10 cellular contexts compared by ENCODE assay signal in genomic region chr21:41958886-41959563, GRCh38. TPM values are rescaled to one million over a fixed set of nuclear protein-coding genes. Genes with fewer than 3 reads are reported as not detected.
A peak's percentile ranks its signal among the peaks of the same experiment; 100 is the strongest.
DNase-seq lines count a peak whose midpoint lies in the region; ATAC-seq and TF ChIP-seq lines count a peak whose summit lies in the region.
"Had no signal": no experiment of that assay in that cellular context is flagged by ENCODE, and none has a peak within 500 bp of the region (broad histone marks: within the 10 kb centered on the region; RNA-seq: fewer than 3 reads in every experiment).

No MANE protein-coding gene starts in this region.

- intact Hi-C loops in thyroid gland (cut with DNase I), result no loop called here

- no peaks in the 10 kb centered on the region for H3K36me3 ChIP-seq in H7 (replicated peaks; ENCODE audit: control insufficient read depth, insufficient read depth, low read length)
- H3K36me3 ChIP-seq in SJSA1, result no peaks in the 10 kb centered on the region
- H3K36me3 ChIP-seq in gastroesophageal sphincter, result no peaks in the 10 kb centered on the region
- no peaks in the 10 kb centered on the region for H3K36me3 ChIP-seq in subcutaneous abdominal adipose tissue (ENCODE audit: control insufficient read depth in 5 of 5, insufficient read depth in 5 of 5, low read length in 5 of 5)
- no peaks in the 10 kb centered on the region for H3K36me3 ChIP-seq in thyroid gland

- H3K9me3 ChIP-seq in SJSA1 (replicated peaks) (no peaks in the 10 kb centered on the region), gastroesophageal sphincter (no peaks in the 10 kb centered on the region), subcutaneous abdominal adipose tissue (ENCODE audit: control insufficient read depth in 5 of 5, low read length in 5 of 5) (no peaks in the 10 kb centered on the region), thyroid gland (no peaks in the 10 kb centered on the region)

- no peak for ATAC-seq in gastroesophageal sphincter

- H3K27ac ChIP-seq in SJSA1 (peak overlapping the region; percentile 77), gastroesophageal sphincter (peak overlapping the region in 3 of 4 donors; percentile 41 to 74 (median 68)), subcutaneous abdominal adipose tissue (ENCODE audit: low read depth, low read length) (peak overlapping the region; percentile 94), thyroid gland (no peak overlapping the region)

- no peak for TF ChIP-seq EP300 in gastroesophageal sphincter (IDR thresholded peaks at IDR 0.05)

- no peak for TF ChIP-seq POLR2A in gastroesophageal sphincter (IDR thresholded peaks at IDR 0.05)
- no peak for TF ChIP-seq POLR2A in thyroid gland (IDR thresholded peaks at IDR 0.05)

- H3K4me1 ChIP-seq in SJSA1 (replicated peaks) (peaks cover 63% of the 10 kb centered on the region), gastroesophageal sphincter (peaks cover 0 to 25% (median 9%) of the 10 kb centered on the region in 3 donors), subcutaneous abdominal adipose tissue (ENCODE audit: control insufficient read depth in 5 of 5, insufficient read depth in 5 of 5, low read length in 5 of 5) (peaks cover 13 to 58% (median 34%) of the 10 kb centered on the region in 5 donors), thyroid gland (peaks cover 0 to 15% of the 10 kb centered on the region in 2 donors)

- 67 to 100% methylated on average over 1 of the region's 16 CpGs for WGBS in gastroesophageal sphincter (ENCODE audit: low coverage in 1 of 2), 2 donors
- 95% methylated on average over 7 to 14 of the region's 16 CpGs for WGBS in thyroid gland, 2 donors

- no peaks in the 10 kb centered on the region for H3K27me3 ChIP-seq in H7 (ENCODE audit: control insufficient read depth, insufficient read depth, low read length)
- H3K27me3 ChIP-seq in SJSA1 (replicated peaks), result no peaks in the 10 kb centered on the region
- H3K27me3 ChIP-seq in gastroesophageal sphincter, result peaks cover 9% of the 10 kb centered on the region
- H3K27me3 ChIP-seq in subcutaneous abdominal adipose tissue (ENCODE audit: control insufficient read depth in 5 of 5, insufficient read depth in 4 of 5, low read length in 5 of 5), result no peaks in the 10 kb centered on the region
- no peaks in the 10 kb centered on the region for H3K27me3 ChIP-seq in thyroid gland

- H3K9ac ChIP-seq in subcutaneous abdominal adipose tissue (ENCODE audit: low read length in 5 of 5), result peak overlapping the region in 2 of 5 donors; percentile 38 to 50

- peak; percentile 49 for DNase-seq in H7
- DNase-seq in SJSA1 (ENCODE audit: low read depth in 1 of 2, low spot score in 2 of 2), result peak; percentile 75 to 89
- no peak for DNase-seq in thyroid gland
- DNase-seq in hepatic stellate cell (ENCODE audit: low spot score), result no peak
- no peak for DNase-seq in HT-29 (ENCODE audit: low spot score)
- DNase-seq: activated CD4-positive, alpha-beta T cell treated with anti-CD3 and anti-CD28 coated beads for 1 hour; NCI-H1092 treated with DMSO at 0.1 percent for 48 hours; NCI-H82 had no signal

- TF ChIP-seq CTCF in gastroesophageal sphincter (IDR thresholded peaks at IDR 0.05), result no peak
- no peak for TF ChIP-seq CTCF in thyroid gland (IDR thresholded peaks at IDR 0.05)

- H3K4me3 ChIP-seq in H7 (ENCODE audit: insufficient read depth, low read depth, low read length) (no peak overlapping the region), SJSA1 (no peak overlapping the region), gastroesophageal sphincter (no peak overlapping the region), subcutaneous abdominal adipose tissue (ENCODE audit: low read depth in 1 of 5, low read length in 5 of 5) (no peak overlapping the region), thyroid gland (replicated peaks in 1 of 3) (no peak overlapping the region)

RNA-seq across cellular contexts. Expression of gene C2CD2, which starts 5.2 kb away (rescaled TPM):
- 9.8 and 12.5 TPM in 2 replicates for total RNA-seq in H7 (2014; rRNA removed; shearing (Covaris generic))
- total RNA-seq in SJSA1 (2014; rRNA removed; shearing (Covaris generic)), result 9.3 and 17.1 TPM in 2 replicates
- total RNA-seq in gastroesophageal sphincter, result 10 to 100 TPM; 15.6 to 38.9 (median 18.7) TPM
- total RNA-seq in thyroid gland, result 10 to 100 TPM; 12.7 to 22.7 (median 20.0) TPM
- total RNA-seq in HT-29 (2014; rRNA removed; shearing (Covaris generic)), result 10.6 and 17.9 TPM in 2 replicates

RNA-seq across cellular contexts. Expression of gene ZBTB21, which starts 51.1 kb away (rescaled TPM):
- total RNA-seq in H7 (2014; rRNA removed; shearing (Covaris generic)), result 10.2 and 12.1 TPM in 2 replicates
- 7.1 and 11.4 TPM in 2 replicates for total RNA-seq in SJSA1 (2014; rRNA removed; shearing (Covaris generic))
- 10 to 100 TPM in 2 of 4 donors, 1 to 10 TPM in 2; 6.6 to 14.1 (median 9.4) TPM for total RNA-seq in gastroesophageal sphincter
- 10 to 100 TPM; 16.3 to 33.5 (median 18.6) TPM for total RNA-seq in thyroid gland
- 7.5 and 11.8 TPM in 2 replicates for total RNA-seq in HT-29 (2014; rRNA removed; shearing (Covaris generic))

Comparison
In these comparisons a context has a peak if more than half of its experiments do, and no peak if none do; other contexts are left out.
1. DNase-seq: peak in H7 (single experiment) and SJSA1 (2 of 2); none in thyroid gland (0 of 2), hepatic stellate cell (single experiment) and HT-29 (single experiment).
2. H3K27ac ChIP-seq: peak in SJSA1 (single experiment), gastroesophageal sphincter (3 of 4) and subcutaneous abdominal adipose tissue (single experiment); none in thyroid gland (0 of 3).